ENCODE assay signal across 30 cellular contexts in genomic region chr1:40845895-40846294, GRCh38.
"Had no signal": no experiment of that assay in that cellular context is flagged by ENCODE, and none has a peak within 500 bp of the region (broad histone marks: within the 10 kb centered on the region; RNA-seq: fewer than 3 reads in every experiment).

No MANE protein-coding gene starts in this region.

- H3K9me3 ChIP-seq: MG63, Peyer's patch had no signal

- H3K27me3 ChIP-seq: MG63, Peyer's patch had no signal

- ATAC-seq: PC-3, Right ventricle myocardium inferior had no signal

- H3K36me3 Mint-ChIP-seq: activated naive CD4-positive, alpha-beta T cell treated with anti-CD3 and anti-CD28 coated beads, Interleukin-2, amount 50 U/mL, for 24 hours; brain had no signal

- DNase-seq: activated CD4-positive, alpha-beta T cell treated with anti-CD3 and anti-CD28 coated beads, Interleukin-2, amount 50 U/mL, for 4 hours; activated gamma-delta T cell; activated naive CD4-positive, alpha-beta T cell treated with Interleukin-2 at 50 U/mL for 16 hours; activated naive CD8-positive, alpha-beta T cell treated with anti-CD3 and anti-CD28 coated beads, Interleukin-2, amount 50 U/mL, for 24 hours; activated T-cell treated with anti-CD3 and anti-CD28 coated beads, Interleukin-2, amount 50 U/mL, for 1 hour; anterior cingulate cortex; central memory CD4-positive, alpha-beta T cell; IMR-90; Kasumi-1; KBM-7; MG63; NCI-H1048; NCI-H1105 treated with DMSO at 0.1 percent for 48 hours; NCI-H1436; NCI-H1694 treated with DMSO at 0.1 percent for 48 hours; NCI-H2029; NCI-H345; NCI-H526; NCI-H748 treated with DMSO at 0.1 percent for 48 hours; NK-92 treated with Interleukin-12 subunit alpha and Interleukin-12 subunit beta, amount 100 ng/mL, for 24 hours; PC-3; Peyer's patch; SW 1271; T-helper 1 cell; T1000 had no signal

- H3K27ac ChIP-seq: Peyer's patch, RWPE1 had no signal

- H3K4me3 ChIP-seq: MG63, Peyer's patch had no signal

- H3K4me1 ChIP-seq: Peyer's patch had no signal

- H3K36me3 ChIP-seq: MG63, Peyer's patch had no signal

- H3K4me3 Mint-ChIP-seq: activated naive CD4-positive, alpha-beta T cell treated with anti-CD3 and anti-CD28 coated beads, Interleukin-2, amount 50 U/mL, for 24 hours; activated naive CD8-positive, alpha-beta T cell treated with anti-CD3 and anti-CD28 coated beads, Interleukin-2, amount 50 U/mL, for 24 hours; brain had no signal

- H3K27me3 Mint-ChIP-seq: activated CD8-positive, alpha-beta T cell treated with anti-CD3 and anti-CD28 coated beads for 36 hours; activated naive CD4-positive, alpha-beta T cell treated with anti-CD3 and anti-CD28 coated beads, Interleukin-2, amount 50 U/mL, for 24 hours; activated naive CD8-positive, alpha-beta T cell treated with anti-CD3 and anti-CD28 coated beads, Interleukin-2, amount 50 U/mL, for 24 hours had no signal

- H3K27ac Mint-ChIP-seq: activated naive CD4-positive, alpha-beta T cell treated with anti-CD3 and anti-CD28 coated beads, Interleukin-2, amount 50 U/mL, for 24 hours; activated naive CD8-positive, alpha-beta T cell treated with anti-CD3 and anti-CD28 coated beads, Interleukin-2, amount 50 U/mL, for 24 hours had no signal

- H3K9me3 Mint-ChIP-seq: activated CD8-positive, alpha-beta T cell treated with anti-CD3 and anti-CD28 coated beads for 36 hours; activated naive CD4-positive, alpha-beta T cell treated with anti-CD3 and anti-CD28 coated beads, Interleukin-2, amount 50 U/mL, for 24 hours; activated naive CD8-positive, alpha-beta T cell treated with anti-CD3 and anti-CD28 coated beads, Interleukin-2, amount 50 U/mL, for 24 hours had no signal
